ENCODE assay signal across 8 cellular contexts in the genomic region with DNA sequence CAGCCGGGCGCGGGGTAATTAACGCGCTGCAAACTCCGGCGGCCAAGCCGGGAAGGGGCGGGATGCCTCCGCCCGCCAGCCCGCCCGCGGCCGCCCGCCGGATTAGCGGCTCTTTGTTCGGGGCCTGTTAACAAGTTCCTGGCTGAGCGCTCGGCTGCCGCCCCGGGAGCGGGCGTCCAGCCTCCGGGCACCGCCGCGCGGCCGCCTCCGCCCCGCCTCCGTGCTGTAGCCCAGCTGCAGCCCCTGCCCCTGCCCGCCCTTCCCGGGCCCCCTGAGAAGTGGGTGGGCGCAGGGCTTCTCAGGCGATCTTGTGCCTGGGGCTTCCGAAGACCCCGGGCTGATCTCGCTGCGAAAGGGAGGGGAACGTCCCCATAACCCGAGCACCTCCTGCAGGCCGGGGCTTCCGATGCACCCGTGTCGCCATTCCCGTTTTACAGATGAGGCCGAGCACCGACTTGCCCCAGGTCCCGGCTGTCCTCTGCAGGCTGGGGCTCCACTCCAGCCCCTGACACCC. TPM values are rescaled to one million over a fixed set of nuclear protein-coding genes. Genes with fewer than 3 reads are reported as not detected.
DNase-seq lines count a peak whose midpoint lies in the region; ATAC-seq and TF ChIP-seq lines count a peak whose summit lies in the region.

No MANE protein-coding gene starts in this region.

- H3K27me3 ChIP-seq in subcutaneous abdominal adipose tissue (ENCODE audit: control insufficient read depth in 5 of 5, insufficient read depth in 4 of 5, low read length in 5 of 5), result peaks cover 25 to 76% (median 72%) of the 10 kb centered on the region in 5 donors

- no peak overlapping the region for H3K9ac ChIP-seq in subcutaneous abdominal adipose tissue (ENCODE audit: low read length in 5 of 5)

- H3K4me3 ChIP-seq in LNCaP clone FGC (ENCODE audit: low read depth, low read length), result no peak overlapping the region
- H3K4me3 ChIP-seq in subcutaneous abdominal adipose tissue (ENCODE audit: low read depth in 1 of 5, low read length in 5 of 5), result peak overlapping the region in 3 of 5 donors; percentile 38 to 57 (median 39)

- H3K36me3 ChIP-seq in subcutaneous abdominal adipose tissue (ENCODE audit: control insufficient read depth in 5 of 5, insufficient read depth in 5 of 5, low read length in 5 of 5), result no peaks in the 10 kb centered on the region

- H3K9me3 ChIP-seq in subcutaneous abdominal adipose tissue (ENCODE audit: control insufficient read depth in 5 of 5, low read length in 5 of 5), result no peaks in the 10 kb centered on the region

- ATAC-seq in GM19372 (IDR thresholded peaks at IDR 0.05; ENCODE audit: low read depth, unreplicated experiment), result peak; percentile 34
- ATAC-seq in activated naive CD8-positive, alpha-beta T cell treated with anti-CD3 and anti-CD28 coated beads, Interleukin-2, amount 50 U/mL, for 24 hours, result peak; percentile 18
- ATAC-seq in GM21717 (IDR thresholded peaks at IDR 0.05; ENCODE audit: unreplicated experiment), result no peak

- no peak overlapping the region for H3K27ac Mint-ChIP-seq in activated naive CD8-positive, alpha-beta T cell treated with anti-CD3 and anti-CD28 coated beads, Interleukin-2, amount 50 U/mL, for 24 hours
- no peak overlapping the region for H3K27ac Mint-ChIP-seq in immature natural killer cell

- H3K4me1 ChIP-seq in subcutaneous abdominal adipose tissue (ENCODE audit: control insufficient read depth in 5 of 5, insufficient read depth in 5 of 5, low read length in 5 of 5), result peaks cover 0 to 11% (median 5%) of the 10 kb centered on the region in 5 donors

- H3K9me3 Mint-ChIP-seq in activated naive CD8-positive, alpha-beta T cell treated with anti-CD3 and anti-CD28 coated beads, Interleukin-2, amount 50 U/mL, for 24 hours, result no peaks in the 10 kb centered on the region
- no peaks in the 10 kb centered on the region for H3K9me3 Mint-ChIP-seq in immature natural killer cell

- H3K36me3 Mint-ChIP-seq in activated naive CD8-positive, alpha-beta T cell treated with anti-CD3 and anti-CD28 coated beads, Interleukin-2, amount 50 U/mL, for 24 hours (ENCODE audit: low read depth), result no peaks in the 10 kb centered on the region
- H3K36me3 Mint-ChIP-seq in immature natural killer cell, result no peaks in the 10 kb centered on the region

- peak overlapping the region; percentile 49 for H3K4me3 Mint-ChIP-seq in activated naive CD8-positive, alpha-beta T cell treated with anti-CD3 and anti-CD28 coated beads, Interleukin-2, amount 50 U/mL, for 24 hours
- H3K4me3 Mint-ChIP-seq in immature natural killer cell, result peak overlapping the region; percentile 57 to 82 (median 77)

- peak; percentile 34 for TF ChIP-seq CTCF in LNCaP clone FGC (IDR thresholded peaks at IDR 0.05; ENCODE audit: control insufficient read depth, extremely low read depth, insufficient read depth)

- peaks cover 12% of the 10 kb centered on the region for H3K4me1 Mint-ChIP-seq in activated naive CD8-positive, alpha-beta T cell treated with anti-CD3 and anti-CD28 coated beads, Interleukin-2, amount 50 U/mL, for 24 hours
- H3K4me1 Mint-ChIP-seq in immature natural killer cell, result peaks cover 14 to 15% of the 10 kb centered on the region in 2 donors

- peak; percentile 64 for DNase-seq in COLO668 (lab: John Stamatoyannopoulos, UW; ENCODE audit: unreplicated experiment)
- DNase-seq in LNCaP clone FGC (ENCODE audit: low read depth), result no peak
- peak; percentile 32 for DNase-seq in activated naive CD8-positive, alpha-beta T cell treated with anti-CD3 and anti-CD28 coated beads, Interleukin-2, amount 50 U/mL, for 24 hours
- peak in 2 of 3 donors; percentile 10 for DNase-seq in immature natural killer cell
- no peak for DNase-seq in cerebellar cortex (ENCODE audit: low spot score)

- H3K27ac ChIP-seq in subcutaneous abdominal adipose tissue (ENCODE audit: low read depth, low read length), result no peak overlapping the region

- peaks cover 69% of the 10 kb centered on the region for H3K27me3 Mint-ChIP-seq in activated naive CD8-positive, alpha-beta T cell treated with anti-CD3 and anti-CD28 coated beads, Interleukin-2, amount 50 U/mL, for 24 hours
- peaks cover 25 to 31% (median 27%) of the 10 kb centered on the region in 3 donors for H3K27me3 Mint-ChIP-seq in immature natural killer cell (ENCODE audit: low read depth in 3 of 3)

RNA-seq across cellular contexts. Expression of a gene that starts 7.6 kb away (rescaled TPM):
- not detected for polyA plus RNA-seq in immature natural killer cell

Comparison
In these comparisons a context has a peak if more than half of its experiments do, and no peak if none do; other contexts are left out.
1. DNase-seq: peak in COLO668 (single experiment), activated naive CD8-positive, alpha-beta T cell treated with anti-CD3 and anti-CD28 coated beads, Interleukin-2, amount 50 U/mL, for 24 hours (single experiment) and immature natural killer cell (2 of 3); none in LNCaP clone FGC (single experiment) and cerebellar cortex (single experiment).